In the genomic region with DNA sequence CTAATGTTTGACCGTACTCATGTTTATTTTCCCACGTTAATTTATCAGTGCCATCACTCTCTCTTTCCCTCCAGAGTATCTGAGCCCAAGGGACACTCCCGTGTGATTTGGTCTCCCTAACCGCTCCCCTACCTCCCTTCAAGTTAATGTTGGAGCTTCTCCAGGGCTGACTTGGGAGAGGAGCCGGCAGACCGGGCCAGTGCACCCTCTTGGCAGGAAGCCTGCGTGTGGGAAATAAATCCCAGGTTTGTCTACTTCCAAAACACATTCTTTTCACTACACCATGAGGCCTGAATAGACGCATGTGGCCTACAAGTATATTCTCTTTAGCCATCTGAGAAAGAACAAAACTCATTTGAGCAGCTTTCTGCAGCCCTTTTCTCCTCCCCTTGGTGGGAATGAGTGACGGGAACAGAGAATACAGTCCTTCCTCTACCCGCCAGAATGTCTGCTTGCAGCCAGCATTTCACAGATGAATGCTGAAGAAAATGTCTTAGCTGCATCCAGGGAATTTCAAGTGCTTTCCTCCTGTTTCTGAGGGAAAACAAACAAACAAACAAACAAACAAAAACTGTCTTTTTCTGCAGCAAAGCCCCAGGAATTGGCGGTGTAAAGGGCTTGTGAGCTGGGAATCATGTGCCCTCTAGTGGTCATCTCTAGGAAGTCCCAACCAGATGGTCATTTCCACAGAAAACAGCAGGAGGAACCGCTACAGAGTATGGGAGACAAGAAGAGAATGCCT, we compare ENCODE assay signal across 8 cellular contexts. TPM values are rescaled to one million over a fixed set of nuclear protein-coding genes. Genes with fewer than 3 reads are reported as not detected.
DNase-seq lines count a peak whose midpoint lies in the region; ATAC-seq and TF ChIP-seq lines count a peak whose summit lies in the region.

No MANE protein-coding gene starts in this region.

- H3K36me3 Mint-ChIP-seq in activated T-helper 17 cell treated with anti-CD3 and anti-CD28 coated beads, Interleukin-2, amount 50 U/mL, for 72 hours (ENCODE audit: low read depth) = no peaks in the 10 kb centered on the region
- H3K36me3 Mint-ChIP-seq in glutamatergic neuron (ENCODE audit: unreplicated experiment) = no peaks in the 10 kb centered on the region

- H3K27me3 Mint-ChIP-seq in activated T-helper 17 cell treated with anti-CD3 and anti-CD28 coated beads, Interleukin-2, amount 50 U/mL, for 72 hours = peaks cover 6% of the 10 kb centered on the region
- peaks cover 6% of the 10 kb centered on the region for H3K27me3 Mint-ChIP-seq in glutamatergic neuron (ENCODE audit: unreplicated experiment)

- no peaks in the 10 kb centered on the region for H3K9me3 ChIP-seq in parathyroid adenoma (ENCODE audit: control insufficient read depth, low read length)

- peak overlapping the region; percentile 85 for H2AFZ ChIP-seq in parathyroid adenoma

- H3K4me1 Mint-ChIP-seq in activated T-helper 17 cell treated with anti-CD3 and anti-CD28 coated beads, Interleukin-2, amount 50 U/mL, for 72 hours = no peaks in the 10 kb centered on the region
- peaks cover 16% of the 10 kb centered on the region for H3K4me1 Mint-ChIP-seq in glutamatergic neuron (ENCODE audit: low read depth, unreplicated experiment)

- DNase-seq in DMS53 (lab: John Stamatoyannopoulos, UW) = peak; percentile 76
- peak; percentile 55 for DNase-seq in NCI-H345 (lab: John Stamatoyannopoulos, UW)
- no peak for DNase-seq in glutamatergic neuron
- DNase-seq in UCSD-AML1 (lab: John Stamatoyannopoulos, UW; ENCODE audit: unreplicated experiment) = no peak

- no peak overlapping the region for H3K27ac Mint-ChIP-seq in activated T-helper 17 cell treated with anti-CD3 and anti-CD28 coated beads, Interleukin-2, amount 50 U/mL, for 72 hours
- H3K27ac Mint-ChIP-seq in glutamatergic neuron (ENCODE audit: unreplicated experiment) = no peak overlapping the region

- H3K4me2 ChIP-seq in parathyroid adenoma (ENCODE audit: low read length) = peak overlapping the region; percentile 64

- no peak overlapping the region for H3K4me3 ChIP-seq in parathyroid adenoma (ENCODE audit: low read depth, low read length)

- no peaks in the 10 kb centered on the region for H3K9me3 Mint-ChIP-seq in activated T-helper 17 cell treated with anti-CD3 and anti-CD28 coated beads, Interleukin-2, amount 50 U/mL, for 72 hours
- peaks cover 2% of the 10 kb centered on the region for H3K9me3 Mint-ChIP-seq in glutamatergic neuron (ENCODE audit: unreplicated experiment)

- H3K36me3 ChIP-seq in parathyroid adenoma (ENCODE audit: control insufficient read depth, insufficient read depth, low read length) = no peaks in the 10 kb centered on the region

- TF ChIP-seq CTCF in glutamatergic neuron (IDR thresholded peaks at IDR 0.05; ENCODE audit: partially characterized antibody, unreplicated experiment) = peak; percentile 97
- TF ChIP-seq CTCF in parathyroid adenoma (IDR thresholded peaks at IDR 0.05) = peak; percentile 91

- H3K27me3 ChIP-seq in parathyroid adenoma (ENCODE audit: control insufficient read depth, insufficient read depth, low read length) = no peaks in the 10 kb centered on the region

- no peak overlapping the region for H3K27ac ChIP-seq in parathyroid adenoma

- no peak overlapping the region for H3K4me3 Mint-ChIP-seq in activated T-helper 17 cell treated with anti-CD3 and anti-CD28 coated beads, Interleukin-2, amount 50 U/mL, for 72 hours
- no peak overlapping the region for H3K4me3 Mint-ChIP-seq in glutamatergic neuron (ENCODE audit: unreplicated experiment)

- no peaks in the 10 kb centered on the region for H3K79me2 ChIP-seq in parathyroid adenoma

- ATAC-seq in GM19043 (IDR thresholded peaks at IDR 0.05; ENCODE audit: low read depth, unreplicated experiment) (peak; percentile 93), HG03175 (IDR thresholded peaks at IDR 0.05; ENCODE audit: unreplicated experiment) (peak; percentile 89)
- peak; percentile 62 for ATAC-seq in activated T-helper 17 cell treated with anti-CD3 and anti-CD28 coated beads, Interleukin-2, amount 50 U/mL, for 72 hours (replicated peaks)

- H3K4me1 ChIP-seq in parathyroid adenoma = no peaks in the 10 kb centered on the region

- no peak overlapping the region for H3K9ac ChIP-seq in parathyroid adenoma

RNA-seq across cellular contexts. Expression of gene DAPL1, which starts 41.4 kb away (rescaled TPM):
- not detected for total RNA-seq in activated T-helper 17 cell treated with anti-CD3 and anti-CD28 coated beads, Interleukin-2, amount 50 U/mL, for 72 hours
- total RNA-seq in glutamatergic neuron (ENCODE audit: unreplicated experiment) = not detected

Comparison
In these comparisons a context has a peak if more than half of its experiments do, and no peak if none do; other contexts are left out.
1. DNase-seq: peak in DMS53 (single experiment) and NCI-H345 (single experiment); none in glutamatergic neuron (single experiment) and UCSD-AML1 (single experiment).
2. Peak in every context shown above with its lines, with median percentiles within 50 percentile points of each other: ATAC-seq.